ENCODE assay signal across 7 cellular contexts in the genomic region with DNA sequence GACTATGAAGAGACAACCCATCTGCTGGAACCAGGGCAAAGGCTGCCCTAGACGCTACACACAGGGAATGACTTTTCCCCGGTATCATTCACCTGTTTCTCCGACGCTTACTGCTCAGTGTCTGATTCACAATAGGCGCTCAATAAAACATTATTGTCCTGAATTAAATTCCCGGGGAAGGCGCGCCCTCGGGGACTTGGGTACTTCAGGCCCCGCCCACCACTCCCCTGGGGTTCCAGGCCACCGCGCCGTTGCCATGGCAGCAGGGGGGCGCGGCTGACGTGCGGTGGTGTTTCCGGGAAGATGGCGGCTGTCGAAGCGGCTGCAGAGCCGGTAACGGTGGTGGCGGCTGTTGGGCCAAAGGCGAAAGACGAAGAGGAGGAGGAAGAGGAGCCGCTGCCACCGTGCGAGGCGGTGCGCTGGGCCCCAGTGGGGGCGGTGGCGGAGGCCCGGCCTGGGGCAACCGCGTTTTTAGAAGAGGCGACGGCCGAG. TPM values are rescaled to one million over a fixed set of nuclear protein-coding genes. Genes with fewer than 3 reads are reported as not detected.
A peak's percentile ranks its signal among the peaks of the same experiment; 100 is the strongest.
DNase-seq lines count a peak whose midpoint lies in the region; ATAC-seq, FAIRE-seq and TF ChIP-seq lines count a peak whose summit lies in the region.

A gene (plus strand): TSS at position 292 of the 492 bp plus-strand sequence. CDS start 12 bp downstream, at position 304.

- peaks cover 0 to 16% of the 10 kb centered on the region in 2 donors for H3K4me1 ChIP-seq in kidney (ENCODE audit: control insufficient read depth in 1 of 2, insufficient read depth in 1 of 2, low read depth in 1 of 2, low read length in 2 of 2)

- H3K4me3 ChIP-seq in kidney (ENCODE audit: low read length in 2 of 2), result peak within 1 kb of the TSS; percentile 59 to 92

- peak within 1 kb of the TSS; percentile 41 to 76 for H3K9ac ChIP-seq in kidney (ENCODE audit: low read length in 2 of 2)

- FAIRE-seq in kidney (lab: Jason Lieb, UNC), result no peak

- intact Hi-C loops in kidney (cut with DNase I), result no loop called here

- ATAC-seq in GM18517 (IDR thresholded peaks at IDR 0.05; ENCODE audit: unreplicated experiment) (peak; percentile 57), HG03095 (IDR thresholded peaks at IDR 0.05; ENCODE audit: unreplicated experiment) (peak; percentile 60)

- DNase-seq in NCI-H2227 treated with DMSO at 0.1 percent for 48 hours (lab: John Stamatoyannopoulos, UW) (peak; percentile 81), kidney (peak; percentile 98)
- peak; percentile 83 for DNase-seq in activated CD4-positive, CD25-positive, alpha-beta regulatory T cell treated with anti-CD3 and anti-CD28 coated beads, Interleukin-2, amount 50 U/mL, for 16 hours (ENCODE audit: low read depth, low spot score)
- DNase-seq in central memory CD4-positive, alpha-beta T cell, result peak; percentile 85
- DNase-seq in stimulated activated CD4-positive, alpha-beta T cell treated with anti-CD3 and anti-CD28 coated beads, Interleukin-15, amount 100 ng/mL, for 1 hour (ENCODE audit: low read depth in 1 of 2, low spot score in 1 of 2), result peak; percentile 87 to 90

- H3K9me3 ChIP-seq in kidney (ENCODE audit: control insufficient read depth in 1 of 2, low read length in 2 of 2), result no peaks in the 10 kb centered on the region

- peaks cover 0 to 2% of the 10 kb centered on the region in 2 donors for H3K36me3 ChIP-seq in kidney (ENCODE audit: control insufficient read depth in 1 of 2, insufficient read depth in 2 of 2, low read length in 2 of 2)

- no peak for TF ChIP-seq CTCF in kidney (IDR thresholded peaks at IDR 0.05; ENCODE audit: borderline replicate concordance, extremely low read depth, insufficient read depth)

- H3K27ac ChIP-seq in kidney (ENCODE audit: low read depth in 2 of 2, low read length in 2 of 2), result peak within 1 kb of the TSS; percentile 58 to 72

RNA-seq across cellular contexts. Expression of the gene that starts here (rescaled TPM):
- total RNA-seq in kidney, result 19.5 TPM
- 10.1 TPM for polyA plus RNA-seq in kidney (ENCODE audit: insufficient read depth, low read depth, low replicate concordance)

Comparison
In these comparisons a context has a peak if more than half of its experiments do, and no peak if none do; other contexts are left out.
1. Peak in every context shown above with its lines: DNase-seq, ATAC-seq, H3K4me3 ChIP-seq and H3K27ac ChIP-seq.